22 cellular contexts compared by ENCODE assay signal in the genomic region with DNA sequence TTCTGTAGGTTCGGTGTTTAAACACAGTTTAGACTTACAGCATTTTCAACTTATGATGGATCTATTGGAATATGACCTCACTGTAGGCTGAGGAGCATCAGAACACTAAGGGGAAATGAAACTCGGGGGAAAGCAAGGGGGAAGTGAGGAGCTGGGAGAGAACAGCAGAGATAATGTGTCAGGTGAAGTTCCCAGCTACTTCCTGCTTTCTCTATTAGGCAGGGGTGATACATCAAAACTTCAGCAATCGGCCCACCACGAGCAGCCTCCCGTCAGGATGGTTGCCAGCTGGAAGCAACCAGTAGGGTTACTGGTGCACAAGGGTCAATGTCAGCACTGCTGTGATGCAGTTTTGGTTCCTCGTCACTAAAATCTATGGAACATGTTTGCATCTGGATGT. TPM values are rescaled to one million over a fixed set of nuclear protein-coding genes. Genes with fewer than 3 reads are reported as not detected.
DNase-seq lines count a peak whose midpoint lies in the region; ATAC-seq, FAIRE-seq and TF ChIP-seq lines count a peak whose summit lies in the region.
"Had no signal": no experiment of that assay in that cellular context is flagged by ENCODE, and none has a peak within 500 bp of the region (broad histone marks: within the 10 kb centered on the region; RNA-seq: fewer than 3 reads in every experiment).

No MANE protein-coding gene starts in this region.

- DNase-seq in NOMO-1 (lab: John Stamatoyannopoulos, UW; ENCODE audit: unreplicated experiment in 2 of 2), result peak; percentile 67 to 92
- no peak for DNase-seq in GM12878 (ENCODE audit: low read depth, low spot score)
- no peak for DNase-seq in upper lobe of right lung
- no peak for DNase-seq in ACHN
- DNase-seq in GM20000 (ENCODE audit: low spot score), result no peak
- DNase-seq: dermis blood vessel endothelial cell, GDM1, left ventricle myocardium superior, NCI-H187 treated with DMSO at 0.1 percent for 48 hours, ovary, SW 1271, testis had no signal

- H4K20me1 ChIP-seq in GM12878 (ENCODE audit: control insufficient read depth, insufficient read depth), result no peaks in the 10 kb centered on the region

- TF ChIP-seq CTCF in GM12878 (IDR thresholded peaks at IDR 0.05 in 2 of 3, conservative IDR thresholded peaks at IDR 0.05 in 1 of 3; ENCODE audit: control insufficient read depth in 2 of 3, extremely low read depth in 1 of 3, insufficient read depth in 1 of 3, low read depth in 3 of 3, low read length in 3 of 3) (no peak), upper lobe of right lung (IDR thresholded peaks at IDR 0.05) (no peak), GM20000 (IDR thresholded peaks at IDR 0.05; ENCODE audit: extremely low read depth, missing control alignments) (no peak)

- H3K27me3 ChIP-seq in GM12878 (replicated peaks in 1 of 2; ENCODE audit: control insufficient read depth in 2 of 2, insufficient read depth in 2 of 2, low read length in 1 of 2) (no peaks in the 10 kb centered on the region; a peak in 1 of 4 replicates), upper lobe of right lung (no peaks in the 10 kb centered on the region)
- H3K27me3 ChIP-seq: breast epithelium, ovary, testis had no signal

- H3K4me3 ChIP-seq in GM12878 (no peak overlapping the region), upper lobe of right lung (no peak overlapping the region)
- H3K4me3 ChIP-seq: breast epithelium, ovary, testis had no signal

- BruUV-seq in GM12878 (replicated peaks; lab: Mats Ljungman, UMichigan), result no TSS peak

- SMC1A ChIA-PET in GM12878 (lab: Charles Lee; ENCODE audit: uncharacterized antibody, unreplicated experiment), result interaction anchor here (2.3 kb wide), 1 partner anchor 95 kb away, joined by 7 read pairs; no protein-coding TSS in a partner anchor

- no peak for TF ChIP-seq EP300 in GM12878 (IDR thresholded peaks at IDR 0.05; ENCODE audit: borderline replicate concordance in 1 of 2, control insufficient read depth in 1 of 2, low read depth in 2 of 2, low read length in 2 of 2)

- WGBS in GM12878 (ENCODE audit: insufficient coverage, insufficient replicate concordance, low lambda C conversion rate, missing lambda C conversion rate), result 25% methylated on average over 6 of the region's 6 CpGs

- CTCF ChIA-PET in GM12878 (lab: Yijun Ruan, JAX), result no interaction called here

- peak; percentile 64 for ATAC-seq in GM19395 (IDR thresholded peaks at IDR 0.05; ENCODE audit: unreplicated experiment)
- ATAC-seq in GM12878, result no peak
- peak; percentile 78 for ATAC-seq in upper lobe of right lung
- ATAC-seq in GM21576 (IDR thresholded peaks at IDR 0.05; ENCODE audit: unreplicated experiment), result no peak
- ATAC-seq: HepG2, left ventricle myocardium superior, Panc1 had no signal

- intact Hi-C loops in GM12878 (cut with micrococcal nuclease; ENCODE audit: unreplicated experiment), result no loop called here
- intact Hi-C loops in upper lobe of right lung (cut with DNase I), result no loop called here

- POLR2A ChIA-PET in GM12878 (lab: Charles Lee), result no interaction called here

- H3K36me3 ChIP-seq in GM12878 (ENCODE audit: control insufficient read depth in 2 of 2, insufficient read depth in 2 of 2, low read length in 1 of 2) (no peaks in the 10 kb centered on the region), upper lobe of right lung (no peaks in the 10 kb centered on the region)
- H3K36me3 ChIP-seq: breast epithelium, ovary had no signal

- no peak for TF ChIP-seq RAD21 in GM12878 (IDR thresholded peaks at IDR 0.05; ENCODE audit: insufficient read depth, low read depth, low read length)

- TF ChIP-seq POLR2A in GM12878 (IDR thresholded peaks at IDR 0.05; ENCODE audit: low read depth, low read length), result no peak

- no peaks in the 10 kb centered on the region for H3K79me2 ChIP-seq in GM12878 (ENCODE audit: control insufficient read depth, insufficient read depth, low read length)

- H3K27ac ChIP-seq in GM12878 (ENCODE audit: control insufficient read depth, insufficient read depth) (no peak overlapping the region), upper lobe of right lung (no peak overlapping the region)
- H3K27ac ChIP-seq: ovary, testis, VCaP had no signal

- H3K9me3 ChIP-seq in GM12878 (replicated peaks; ENCODE audit: control insufficient read depth, insufficient read depth, low read length), result no peaks in the 10 kb centered on the region
- no peaks in the 10 kb centered on the region for H3K9me3 ChIP-seq in upper lobe of right lung
- H3K9me3 ChIP-seq: breast epithelium, ovary, testis had no signal

- in situ Hi-C loops in GM12878 (cut with MboI) (no loop called here), ACHN (cut with HindIII; ENCODE audit: low pct_ligation_motif_present, low pct_unique_long_range_greater_than_20kb, low sequenced_read_pairs) (no loop called here)

- H3K9ac ChIP-seq in GM12878 (ENCODE audit: control insufficient read depth, insufficient read depth, low read length), result no peak overlapping the region

- RAD21 ChIA-PET in GM12878 (lab: Charles Lee; ENCODE audit: unreplicated experiment), result interaction anchor here (0.6 kb wide), 1 partner anchor 14 kb away, joined by 3 read pairs; no protein-coding TSS in a partner anchor

- no peak overlapping the region for H2AFZ ChIP-seq in GM12878 (ENCODE audit: control insufficient read depth, low read depth, low read length)

- H3K4me1 ChIP-seq in GM12878 (ENCODE audit: control insufficient read depth, insufficient read depth, low read length) (peaks cover 3% of the 10 kb centered on the region; the same call in 1 of the 2 replicates), upper lobe of right lung (no peaks in the 10 kb centered on the region)
- H3K4me1 ChIP-seq: breast epithelium, testis had no signal

- peak; percentile 79 for FAIRE-seq in GM12878 (lab: Jason Lieb, UNC)
- FAIRE-seq: D721Med, HepG2 had no signal

- peak overlapping the region; percentile 7; the same call in 1 of the 2 replicates for H3K4me2 ChIP-seq in GM12878 (ENCODE audit: control insufficient read depth, insufficient read depth)

TF ChIP-seq in GM12878, 131 proteins besides CTCF, POLR2A, EP300 and RAD21:
- TF ChIP-seq IKZF2 (IDR thresholded peaks at IDR 0.05) (peak in 1 of 2 experiments; percentile 12; a peak in 1 of 4 replicates), IKZF1 (conservative IDR thresholded peaks at IDR 0.05) (0 out of 2 replicates have a peak, but pooled peaks have one; percentile 16), SPI1 (IDR thresholded peaks at IDR 0.05; ENCODE audit: borderline replicate concordance, insufficient read depth, low read depth, low read length) (peak; percentile 81), BRCA1 (IDR thresholded peaks at IDR 0.05; ENCODE audit: low read depth, low read length) (no peak)

RNA-seq across cellular contexts. Expression of gene FAT2, which starts 34.3 kb away (rescaled TPM):
- total RNA-seq in GM12878 (2013; cell fraction: nucleolus; rRNA removed), result 0.25 and 0.39 TPM in 2 replicates
- 0.06 TPM in 1 of 2 replicates, not detected in the other for total RNA-seq in GM12878 (2014; rRNA removed)
- total RNA-seq in GM12878 (2014; rRNA removed; fragmentation: Illumina TruSeq; extraction: Trizol), result not detected in 2 replicates
- 0.03 TPM in 2 replicates for total RNA-seq in GM12878 (2021)
- polyA plus RNA-seq in GM12878 (2011; ENCODE audit: low read depth), result 0.05 TPM
- 0.03 and 0.04 TPM in 2 replicates for polyA plus RNA-seq in GM12878 (2011; rRNA removed)
- 0.03 TPM in 2 replicates for polyA plus RNA-seq in GM12878 (2011; cell fraction: cytosol; rRNA removed)
- 0.04 and 0.10 TPM in 2 replicates for polyA plus RNA-seq in GM12878 (2011; cell fraction: nucleus; rRNA removed)
- 0.05 and 0.10 TPM in 2 replicates for polyA plus RNA-seq in GM12878 (2012)
- 0.01 and 0.02 TPM in 2 replicates for polyA plus RNA-seq in GM12878 (2014; fragmentation: Illumina TruSeq; extraction: Trizol)
- not detected for polyA plus RNA-seq in GM12878 (2014; fragmentation: Nextera tagmentation; extraction: Ambion mirVana)
- polyA plus RNA-seq in GM12878 (2014; rRNA removed), result 0.01 TPM in 1 of 2 replicates, not detected in the other
- under 1 TPM; 0.01 to 0.03 TPM for polyA plus RNA-seq in GM12878 (2016; fragmentation: Nextera tagmentation; extraction: Ambion mirVana)
- polyA minus RNA-seq in GM12878 (2011; rRNA and poly(A)+ RNA removed), result 0.07 and 0.15 TPM in 2 replicates
- not detected in 2 replicates for polyA minus RNA-seq in GM12878 (2011; cell fraction: cytosol; rRNA and poly(A)+ RNA removed)
- polyA minus RNA-seq in GM12878 (2011; cell fraction: nucleus; rRNA and poly(A)+ RNA removed), result 0.10 and 0.12 TPM in 2 replicates
- total RNA-seq in upper lobe of right lung, result 0.41 TPM
- total RNA-seq: activated CD8-positive, alpha-beta memory T cell treated with anti-CD3 and anti-CD28 coated beads for 36 hours; HepG2; left ventricle myocardium superior; NCI-H460 had no signal
- polyA plus RNA-seq: BJ, HepG2 had no signal

Comparison
In these comparisons a context has a peak if more than half of its experiments do, and no peak if none do; other contexts are left out.
1. ATAC-seq: peak in GM19395 (single experiment) and upper lobe of right lung (single experiment); none in GM12878 (single experiment) and GM21576 (single experiment).
2. DNase-seq: peak in NOMO-1 (2 of 2); none in GM12878 (single experiment), upper lobe of right lung (single experiment), ACHN (single experiment) and GM20000 (single experiment).